Comparison of ENCODE assay signal across 10 cellular contexts in genomic region chr6:118488631-118489030, GRCh38. TPM values are rescaled to one million over a fixed set of nuclear protein-coding genes. Genes with fewer than 3 reads are reported as not detected.
"Had no signal": no experiment of that assay in that cellular context is flagged by ENCODE, and none has a peak within 500 bp of the region (broad histone marks: within the 10 kb centered on the region; RNA-seq: fewer than 3 reads in every experiment).

No MANE protein-coding gene starts in this region.

- H3K27ac Mint-ChIP-seq: IgD-negative memory B cell had no signal

- DNase-seq: IMR-90, KBM-7, KG1 had no signal

- H3K4me3 ChIP-seq: K562 had no signal

- H3K27me3 Mint-ChIP-seq: IgD-negative memory B cell had no signal

- ATAC-seq: HepG2, K562 had no signal

- H3K4me1 Mint-ChIP-seq: IgD-negative memory B cell had no signal

- H3K27ac ChIP-seq: HL-60, KMS-11 had no signal

RNA-seq across cellular contexts. Expression of gene PLN, which starts 59.5 kb away (rescaled TPM):
- total RNA-seq: HepG2, HT-29, HT1080, K562 had no signal
